9 cellular contexts compared by ENCODE assay signal in genomic region chr9:131658753-131659129, GRCh38.
A peak's percentile ranks its signal among the peaks of the same experiment; 100 is the strongest.
DNase-seq lines count a peak whose midpoint lies in the region; ATAC-seq, FAIRE-seq and TF ChIP-seq lines count a peak whose summit lies in the region.
"Had no signal": no experiment of that assay in that cellular context is flagged by ENCODE, and none has a peak within 500 bp of the region (broad histone marks: within the 10 kb centered on the region; RNA-seq: fewer than 3 reads in every experiment).

No MANE protein-coding gene starts in this region.

- BruUV-seq in GM12878 (replicated peaks; lab: Mats Ljungman, UMichigan): no TSS peak

- H3K27ac ChIP-seq in HL-60 (replicated peaks) (peak overlapping the region; percentile 17; the same call in 1 of the 2 replicates), GM12878 (ENCODE audit: control insufficient read depth, insufficient read depth) (peak overlapping the region; percentile 72)
- H3K27ac ChIP-seq: prostate gland had no signal

- FAIRE-seq in GM12878 (lab: Jason Lieb, UNC): no peak

- H3K4me3 ChIP-seq in HL-60 (replicated peaks; ENCODE audit: insufficient read depth, low read length): no peak overlapping the region
- no peak overlapping the region for H3K4me3 ChIP-seq in GM12878
- H3K4me3 ChIP-seq: prostate gland had no signal

- H3K27me3 Mint-ChIP-seq in nephron (ENCODE audit: low read depth): no peaks in the 10 kb centered on the region

- H3K36me3 ChIP-seq in GM12878 (ENCODE audit: control insufficient read depth in 2 of 2, insufficient read depth in 2 of 2, low read length in 1 of 2): peaks cover 3 to 6% of the 10 kb centered on the region in 2 experiments; a peak in 2 of 4 replicates
- H3K36me3 ChIP-seq: prostate gland had no signal

- TF ChIP-seq RAD21 in GM12878 (IDR thresholded peaks at IDR 0.05; ENCODE audit: insufficient read depth, low read depth, low read length): no peak

- peaks cover under 1% of the 10 kb centered on the region for H3K9me3 Mint-ChIP-seq in nephron

- H2AFZ ChIP-seq in GM12878 (ENCODE audit: control insufficient read depth, low read depth, low read length): no peak overlapping the region

- peak overlapping the region in 1 of 3 experiments; percentile 28 for H3K4me3 Mint-ChIP-seq in nephron

- SMC1A ChIA-PET in GM12878 (lab: Charles Lee; ENCODE audit: uncharacterized antibody, unreplicated experiment): interaction anchor here (0.9 to 2.7 kb wide), 16 partner anchors 9 to 80 kb away, joined by 3 to 15 read pairs (median 4); no protein-coding TSS in a partner anchor

- POLR2A ChIA-PET in GM12878 (lab: Charles Lee): interaction anchor here (1.5 kb wide), 1 partner anchor 20 kb away, joined by 3 read pairs; no protein-coding TSS in a partner anchor

- CTCF ChIA-PET in GM12878 (lab: Yijun Ruan, JAX): interaction anchor here (0.6 to 1.5 kb wide), 5 partner anchors 20 to 308 kb away, joined by 3 to 4 read pairs (median 3); no protein-coding TSS in a partner anchor

- TF ChIP-seq EP300 in GM12878 (IDR thresholded peaks at IDR 0.05; ENCODE audit: borderline replicate concordance in 1 of 2, control insufficient read depth in 1 of 2, low read depth in 2 of 2, low read length in 2 of 2): no peak

- H3K27ac Mint-ChIP-seq in nephron: peak overlapping the region; percentile 35 to 59 (median 45)

- H3K4me1 Mint-ChIP-seq in nephron: peaks cover 72% of the 10 kb centered on the region

- 0 out of 2 replicates have a peak overlapping the region, but pooled peaks have one; percentile 8 for H3K9ac ChIP-seq in GM12878 (ENCODE audit: control insufficient read depth, insufficient read depth, low read length)

- peaks cover 61% of the 10 kb centered on the region for H3K4me1 ChIP-seq in GM12878 (ENCODE audit: control insufficient read depth, insufficient read depth, low read length)
- H3K4me1 ChIP-seq: prostate gland had no signal

- WGBS in GM12878 (ENCODE audit: insufficient coverage, insufficient replicate concordance, low lambda C conversion rate, missing lambda C conversion rate): 10% methylated on average over 4 of the region's 4 CpGs

- RAD21 ChIA-PET in GM12878 (lab: Charles Lee; ENCODE audit: unreplicated experiment): interaction anchor here (1.4 to 3.1 kb wide), 3 partner anchors 19 to 74 kb away, joined by 5 to 8 read pairs (median 6); no protein-coding TSS in a partner anchor

- no peak for TF ChIP-seq CTCF in HL-60 (IDR thresholded peaks at IDR 0.05; ENCODE audit: insufficient read depth, low read length)
- TF ChIP-seq CTCF in GM12878 (IDR thresholded peaks at IDR 0.05 in 2 of 3, conservative IDR thresholded peaks at IDR 0.05 in 1 of 3; ENCODE audit: control insufficient read depth in 2 of 3, extremely low read depth in 1 of 3, insufficient read depth in 1 of 3, low read depth in 3 of 3, low read length in 3 of 3): no peak
- TF ChIP-seq CTCF in nephron (IDR thresholded peaks at IDR 0.05; ENCODE audit: unreplicated experiment in 3 of 3): no peak

- H3K27me3 ChIP-seq in HL-60 (ENCODE audit: insufficient read depth, poor library complexity, severe bottlenecking) (no peaks in the 10 kb centered on the region), GM12878 (replicated peaks in 1 of 2; ENCODE audit: control insufficient read depth in 2 of 2, insufficient read depth in 2 of 2, low read length in 1 of 2) (no peaks in the 10 kb centered on the region)

- H3K79me2 ChIP-seq in GM12878 (ENCODE audit: control insufficient read depth, insufficient read depth, low read length): peaks cover 95% of the 10 kb centered on the region

- no peaks in the 10 kb centered on the region; the same call in 1 of the 2 replicates for H4K20me1 ChIP-seq in GM12878 (ENCODE audit: control insufficient read depth, insufficient read depth)

- no peaks in the 10 kb centered on the region for H3K9me3 ChIP-seq in GM12878 (replicated peaks; ENCODE audit: control insufficient read depth, insufficient read depth, low read length)
- H3K9me3 ChIP-seq: prostate gland had no signal

- no peak for TF ChIP-seq POLR2A in GM12878 (IDR thresholded peaks at IDR 0.05; ENCODE audit: low read depth, low read length)

- ATAC-seq in GM12878 (no peak), GM21717 (IDR thresholded peaks at IDR 0.05; ENCODE audit: unreplicated experiment) (no peak), HG02759 (IDR thresholded peaks at IDR 0.05; ENCODE audit: unreplicated experiment) (no peak)

- in situ Hi-C loops in GM12878 (cut with MboI): no loop called here

- DNase-seq in CD1c-positive myeloid dendritic cell (ENCODE audit: extremely low spot score): peak; percentile 25
- no peak for DNase-seq in HL-60 (ENCODE audit: low read depth in 1 of 2, low spot score in 1 of 2)
- DNase-seq in GM12878 (ENCODE audit: low read depth, low spot score): no peak
- DNase-seq in HUDEP-2 (lab: John Stamatoyannopoulos, UW; ENCODE audit: unreplicated experiment in 76 of 76): no peak
- no peak for DNase-seq in posterior cingulate gyrus

- H3K36me3 Mint-ChIP-seq in nephron (ENCODE audit: low read depth): peaks cover 6% of the 10 kb centered on the region

- intact Hi-C loops in GM12878 (cut with micrococcal nuclease; ENCODE audit: unreplicated experiment): no loop called here
- intact Hi-C loops in posterior cingulate gyrus (cut with DNase I): no loop called here

- H3K4me2 ChIP-seq in GM12878 (ENCODE audit: control insufficient read depth, insufficient read depth): no peak overlapping the region; the same call in 1 of the 2 replicates

TF ChIP-seq in GM12878, 131 proteins besides CTCF, POLR2A, EP300 and RAD21:
- TF ChIP-seq RAD51 (IDR thresholded peaks at IDR 0.05): no peak
- no peak for TF ChIP-seq NR2C1 (IDR thresholded peaks at IDR 0.05)
- no peak for TF ChIP-seq CREM (IDR thresholded peaks at IDR 0.05; ENCODE audit: low read depth)
- no peak for TF ChIP-seq TBL1XR1 (IDR thresholded peaks at IDR 0.05; ENCODE audit: low read depth, low read length)
- no peak for TF ChIP-seq BHLHE40 (IDR thresholded peaks at IDR 0.05; ENCODE audit: borderline replicate concordance in 1 of 2, low read depth in 2 of 2, low read length in 1 of 2)
- no peak for TF ChIP-seq KDM1A (IDR thresholded peaks at IDR 0.05; ENCODE audit: borderline replicate concordance)
- no peak for TF ChIP-seq SIX5 (IDR thresholded peaks at IDR 0.05; ENCODE audit: low read depth, low read length, severe bottlenecking)
- TF ChIP-seq CBFB (IDR thresholded peaks at IDR 0.05; ENCODE audit: low read depth): no peak
- TF ChIP-seq IRF5 (IDR thresholded peaks at IDR 0.05; ENCODE audit: borderline replicate concordance): no peak
- no peak for TF ChIP-seq MLLT1 (IDR thresholded peaks at IDR 0.05)
- TF ChIP-seq PML (IDR thresholded peaks at IDR 0.05; ENCODE audit: low read length): no peak
- TF ChIP-seq HCFC1 (IDR thresholded peaks at IDR 0.05; ENCODE audit: low read length): no peak
- no peak for TF ChIP-seq MYC (IDR thresholded peaks at IDR 0.05; ENCODE audit: insufficient read depth, insufficient read length, insufficient replicate concordance, low read length, severe bottlenecking)
- no peak for TF ChIP-seq NFXL1 (IDR thresholded peaks at IDR 0.05; ENCODE audit: borderline replicate concordance)
- TF ChIP-seq JUND (IDR thresholded peaks at IDR 0.05; ENCODE audit: low read depth, low read length): no peak
